Comparison of ENCODE assay signal across 6 cellular contexts in the genomic region with DNA sequence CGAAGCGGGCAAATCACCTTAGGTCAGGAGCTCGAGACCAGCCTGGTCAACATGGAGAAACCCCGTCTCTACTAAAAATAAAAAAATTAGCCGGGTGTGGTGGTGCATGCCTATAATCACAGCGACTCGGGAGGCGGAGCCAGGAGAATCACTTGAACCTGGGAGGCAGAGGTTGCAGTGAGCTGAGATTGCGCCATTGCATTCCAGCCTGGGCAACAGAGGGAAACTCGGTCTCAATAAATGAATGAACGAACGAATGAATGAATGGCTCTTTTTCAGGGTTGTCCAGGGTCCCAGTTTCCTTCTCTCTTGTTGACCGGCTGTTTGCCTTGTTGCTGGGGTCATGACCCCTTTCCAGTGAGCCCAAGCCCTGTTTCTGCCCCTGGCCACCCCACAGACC. TPM values are rescaled to one million over a fixed set of nuclear protein-coding genes. Genes with fewer than 3 reads are reported as not detected.
DNase-seq lines count a peak whose midpoint lies in the region; ATAC-seq and TF ChIP-seq lines count a peak whose summit lies in the region.
"Not testable (repeated sequence)": the region's sequence is repeated elsewhere in the genome, so short reads cannot be mapped to it uniquely, and the experiment has no call there.

No MANE protein-coding gene starts in this region.

- H2BK12ac ChIP-seq in H9 (ENCODE audit: insufficient read length, low read depth, low read length): not testable (repeated sequence)

- H3K18ac ChIP-seq in H9 (ENCODE audit: insufficient read length, low read depth, low read length): not testable (repeated sequence)

- H3K4me3 Mint-ChIP-seq in H9; activated CD8-positive, alpha-beta T cell treated with anti-CD3 and anti-CD28 coated beads, Interleukin-2, amount 10 ng/mL, durations not matched to agents 7 days and 5 days; activated naive CD8-positive, alpha-beta T cell treated with anti-CD3 and anti-CD28 coated beads for 36 hours; dendritic cell treated with granulocyte-macrophage colony-stimulating factor and Interleukin-4, amounts not matched to agents 40 ng/mL and 50 ng/mL, for 4 days; natural killer cell treated with Interleukin-12 subunit alpha and Interleukin-12 subunit beta and Interleukin-15 and Interleukin-18, amount 100 ng/mL, for 72 hours; stimulated activated naive CD8-positive, alpha-beta T cell treated with anti-CD3 and anti-CD28 coated beads, Interleukin-15, Interleukin-2, amounts not matched to agents 100 ng/mL and 50 ng/mL, for 24 hours: not testable (repeated sequence)

- H3K9me3 Mint-ChIP-seq in H9; activated CD8-positive, alpha-beta T cell treated with anti-CD3 and anti-CD28 coated beads, Interleukin-2, amount 10 ng/mL, durations not matched to agents 7 days and 5 days (ENCODE audit: insufficient read depth); activated naive CD8-positive, alpha-beta T cell treated with anti-CD3 and anti-CD28 coated beads for 36 hours; dendritic cell treated with granulocyte-macrophage colony-stimulating factor and Interleukin-4, amounts not matched to agents 40 ng/mL and 50 ng/mL, for 4 days; natural killer cell treated with Interleukin-12 subunit alpha and Interleukin-12 subunit beta and Interleukin-15 and Interleukin-18, amount 100 ng/mL, for 72 hours; stimulated activated naive CD8-positive, alpha-beta T cell treated with anti-CD3 and anti-CD28 coated beads, Interleukin-15, Interleukin-2, amounts not matched to agents 100 ng/mL and 50 ng/mL, for 24 hours: not testable (repeated sequence)

- not testable (repeated sequence) for H3K27me3 Mint-ChIP-seq in H9 (ENCODE audit: low read depth); activated CD8-positive, alpha-beta T cell treated with anti-CD3 and anti-CD28 coated beads, Interleukin-2, amount 10 ng/mL, durations not matched to agents 7 days and 5 days (ENCODE audit: low read depth); activated naive CD8-positive, alpha-beta T cell treated with anti-CD3 and anti-CD28 coated beads for 36 hours; dendritic cell treated with granulocyte-macrophage colony-stimulating factor and Interleukin-4, amounts not matched to agents 40 ng/mL and 50 ng/mL, for 4 days; natural killer cell treated with Interleukin-12 subunit alpha and Interleukin-12 subunit beta and Interleukin-15 and Interleukin-18, amount 100 ng/mL, for 72 hours; stimulated activated naive CD8-positive, alpha-beta T cell treated with anti-CD3 and anti-CD28 coated beads, Interleukin-15, Interleukin-2, amounts not matched to agents 100 ng/mL and 50 ng/mL, for 24 hours

- peaks cover 59 to 82% (median 75%) of the 10 kb centered on the region in 3 experiments for H3K36me3 Mint-ChIP-seq in H9 (ENCODE audit: insufficient read depth in 1 of 3, low read depth in 3 of 3)
- H3K36me3 Mint-ChIP-seq in activated CD8-positive, alpha-beta T cell treated with anti-CD3 and anti-CD28 coated beads, Interleukin-2, amount 10 ng/mL, durations not matched to agents 7 days and 5 days (ENCODE audit: low read depth): peaks cover 58% of the 10 kb centered on the region
- H3K36me3 Mint-ChIP-seq in activated naive CD8-positive, alpha-beta T cell treated with anti-CD3 and anti-CD28 coated beads for 36 hours: peaks cover 25% of the 10 kb centered on the region
- peaks cover 99% of the 10 kb centered on the region for H3K36me3 Mint-ChIP-seq in dendritic cell treated with granulocyte-macrophage colony-stimulating factor and Interleukin-4, amounts not matched to agents 40 ng/mL and 50 ng/mL, for 4 days (ENCODE audit: low read depth)
- H3K36me3 Mint-ChIP-seq in natural killer cell treated with Interleukin-12 subunit alpha and Interleukin-12 subunit beta and Interleukin-15 and Interleukin-18, amount 100 ng/mL, for 72 hours: not testable (repeated sequence)
- H3K36me3 Mint-ChIP-seq in stimulated activated naive CD8-positive, alpha-beta T cell treated with anti-CD3 and anti-CD28 coated beads, Interleukin-15, Interleukin-2, amounts not matched to agents 100 ng/mL and 50 ng/mL, for 24 hours (ENCODE audit: low read depth): peaks cover 36% of the 10 kb centered on the region

- not testable (repeated sequence) for H3K9ac ChIP-seq in H9 (ENCODE audit: extremely low read depth, insufficient read length, low read length)

- not testable (repeated sequence) for H2AK5ac ChIP-seq in H9 (ENCODE audit: insufficient read length, low read length)

- not testable (repeated sequence) for DNase-seq in H9; activated CD8-positive, alpha-beta T cell treated with anti-CD3 and anti-CD28 coated beads, Interleukin-2, amount 10 ng/mL, durations not matched to agents 7 days and 5 days; activated naive CD8-positive, alpha-beta T cell treated with anti-CD3 and anti-CD28 coated beads for 36 hours; natural killer cell treated with Interleukin-12 subunit alpha and Interleukin-12 subunit beta and Interleukin-15 and Interleukin-18, amount 100 ng/mL, for 72 hours (ENCODE audit: low spot score)

- ATAC-seq in activated CD8-positive, alpha-beta T cell treated with anti-CD3 and anti-CD28 coated beads, Interleukin-2, amount 10 ng/mL, durations not matched to agents 7 days and 5 days; natural killer cell treated with Interleukin-12 subunit alpha and Interleukin-12 subunit beta and Interleukin-15 and Interleukin-18, amount 100 ng/mL, for 72 hours: not testable (repeated sequence)

- H3K79me2 ChIP-seq in H9 (ENCODE audit: insufficient read depth, low read length): not testable (repeated sequence)

- not testable (repeated sequence) for H2BK15ac ChIP-seq in H9 (ENCODE audit: low read depth, low read length)

- H3K23ac ChIP-seq in H9 (ENCODE audit: insufficient read length, low read depth, low read length): not testable (repeated sequence)

- H3K14ac ChIP-seq in H9 (ENCODE audit: insufficient read depth, low read length): not testable (repeated sequence)

- H3K4ac ChIP-seq in H9 (ENCODE audit: low read depth, low read length): not testable (repeated sequence)

- not testable (repeated sequence) for TF ChIP-seq CTCF in H9 (conservative IDR thresholded peaks at IDR 0.05)

- H4K8ac ChIP-seq in H9 (replicated peaks; ENCODE audit: insufficient read length, low read depth, low read length): not testable (repeated sequence)

- H2BK5ac ChIP-seq in H9 (ENCODE audit: insufficient read length, low read length): not testable (repeated sequence)

- intact Hi-C loops in dendritic cell treated with granulocyte-macrophage colony-stimulating factor and Interleukin-4, amounts not matched to agents 40 ng/mL and 50 ng/mL, for 4 days (cut with micrococcal nuclease): not testable (repeated sequence)

- H4K5ac ChIP-seq in H9 (ENCODE audit: insufficient read length, low read depth, low read length): not testable (repeated sequence)

- H4K20me1 ChIP-seq in H9 (ENCODE audit: control insufficient read depth, insufficient read depth, insufficient read length): not testable (repeated sequence)

- peak overlapping the region in 2 of 3 experiments; percentile 18 to 46; a peak in 2 of 7 replicates for H3K27ac Mint-ChIP-seq in H9
- peak overlapping the region; percentile 39 for H3K27ac Mint-ChIP-seq in activated CD8-positive, alpha-beta T cell treated with anti-CD3 and anti-CD28 coated beads, Interleukin-2, amount 10 ng/mL, durations not matched to agents 7 days and 5 days
- H3K27ac Mint-ChIP-seq in activated naive CD8-positive, alpha-beta T cell treated with anti-CD3 and anti-CD28 coated beads for 36 hours: peak overlapping the region; percentile 36
- H3K27ac Mint-ChIP-seq in dendritic cell treated with granulocyte-macrophage colony-stimulating factor and Interleukin-4, amounts not matched to agents 40 ng/mL and 50 ng/mL, for 4 days: peak overlapping the region; percentile 1
- peak overlapping the region; percentile 19 to 28 for H3K27ac Mint-ChIP-seq in natural killer cell treated with Interleukin-12 subunit alpha and Interleukin-12 subunit beta and Interleukin-15 and Interleukin-18, amount 100 ng/mL, for 72 hours
- peak overlapping the region; percentile 11 for H3K27ac Mint-ChIP-seq in stimulated activated naive CD8-positive, alpha-beta T cell treated with anti-CD3 and anti-CD28 coated beads, Interleukin-15, Interleukin-2, amounts not matched to agents 100 ng/mL and 50 ng/mL, for 24 hours

- H3K4me1 ChIP-seq in H9 (ENCODE audit: insufficient read depth, low read length): not testable (repeated sequence)

- CTCF ChIA-PET in activated CD8-positive, alpha-beta T cell treated with anti-CD3 and anti-CD28 coated beads, Interleukin-2, amount 10 ng/mL, durations not matched to agents 7 days and 5 days (lab: Charles Lee): not testable (repeated sequence)

- POLR2A ChIA-PET in activated CD8-positive, alpha-beta T cell treated with anti-CD3 and anti-CD28 coated beads, Interleukin-2, amount 10 ng/mL, durations not matched to agents 7 days and 5 days (lab: Charles Lee): not testable (repeated sequence)

- H3T11ph ChIP-seq in H9 (ENCODE audit: low read length): not testable (repeated sequence)

- WGBS in H9 (ENCODE audit: extremely low coverage, insufficient read length, low lambda C conversion rate): no CpG with 5 or more reads among the region's 13 CpGs

- H3K27ac ChIP-seq in H9 (ENCODE audit: insufficient read length, low read depth, low read length): not testable (repeated sequence)

- H3K23me2 ChIP-seq in H9 (ENCODE audit: insufficient read length, low read depth, low read length, poor library complexity, severe bottlenecking): not testable (repeated sequence)

- not testable (repeated sequence) for H4K91ac ChIP-seq in H9 (ENCODE audit: insufficient read length, low read depth, low read length)

- H3K4me2 ChIP-seq in H9 (ENCODE audit: insufficient read depth, insufficient read length, low read length): not testable (repeated sequence)

- H2AFZ ChIP-seq in H9 (ENCODE audit: low read length): not testable (repeated sequence)

- H3K56ac ChIP-seq in H9 (ENCODE audit: insufficient read length, low read depth, low read length): not testable (repeated sequence)

- not testable (repeated sequence) for H3K79me1 ChIP-seq in H9 (ENCODE audit: insufficient read depth, low read depth, low read length, poor library complexity, severe bottlenecking)

- H3K27me3 ChIP-seq in H9 (ENCODE audit: insufficient read depth, low read length): not testable (repeated sequence)

- not testable (repeated sequence) for H3K4me1 Mint-ChIP-seq in H9; dendritic cell treated with granulocyte-macrophage colony-stimulating factor and Interleukin-4, amounts not matched to agents 40 ng/mL and 50 ng/mL, for 4 days (ENCODE audit: low read depth)
- H3K4me1 Mint-ChIP-seq in activated CD8-positive, alpha-beta T cell treated with anti-CD3 and anti-CD28 coated beads, Interleukin-2, amount 10 ng/mL, durations not matched to agents 7 days and 5 days (ENCODE audit: low read depth): peaks cover 12% of the 10 kb centered on the region
- peaks cover 12% of the 10 kb centered on the region for H3K4me1 Mint-ChIP-seq in activated naive CD8-positive, alpha-beta T cell treated with anti-CD3 and anti-CD28 coated beads for 36 hours
- H3K4me1 Mint-ChIP-seq in natural killer cell treated with Interleukin-12 subunit alpha and Interleukin-12 subunit beta and Interleukin-15 and Interleukin-18, amount 100 ng/mL, for 72 hours (ENCODE audit: low read depth in 2 of 2): peaks cover 20 to 21% of the 10 kb centered on the region in 2 donors
- H3K4me1 Mint-ChIP-seq in stimulated activated naive CD8-positive, alpha-beta T cell treated with anti-CD3 and anti-CD28 coated beads, Interleukin-15, Interleukin-2, amounts not matched to agents 100 ng/mL and 50 ng/mL, for 24 hours (ENCODE audit: low read depth): peaks cover 19% of the 10 kb centered on the region

- not testable (repeated sequence) for H2BK20ac ChIP-seq in H9 (ENCODE audit: low read depth, low read length, poor library complexity, severe bottlenecking)

- not testable (repeated sequence) for H3K9me3 ChIP-seq in H9 (ENCODE audit: control insufficient read depth, low read depth, low read length)

- H2BK120ac ChIP-seq in H9 (ENCODE audit: low read depth, low read length, poor library complexity, severe bottlenecking): not testable (repeated sequence)

RNA-seq across cellular contexts. Expression of a gene that starts 22.1 kb away (rescaled TPM):
- 8.3 and 9.9 TPM in 2 replicates for total RNA-seq in H9 (2021)
- 1 to 10 TPM; 8.1 to 8.4 TPM for total RNA-seq in activated CD8-positive, alpha-beta T cell treated with anti-CD3 and anti-CD28 coated beads, Interleukin-2, amount 10 ng/mL, durations not matched to agents 7 days and 5 days
- total RNA-seq in activated naive CD8-positive, alpha-beta T cell treated with anti-CD3 and anti-CD28 coated beads for 36 hours: 1 to 10 TPM; 4.4 to 5.0 TPM
- total RNA-seq in natural killer cell treated with Interleukin-12 subunit alpha and Interleukin-12 subunit beta and Interleukin-15 and Interleukin-18, amount 100 ng/mL, for 72 hours: 10 to 100 TPM in 1 of 2 donors, 1 to 10 TPM in 1; 4.1 to 10.4 TPM

RNA-seq across cellular contexts. Expression of a gene that starts 24.1 kb away (rescaled TPM):
- 85.3 and 86.4 TPM in 2 replicates for total RNA-seq in H9 (2021)
- total RNA-seq in activated CD8-positive, alpha-beta T cell treated with anti-CD3 and anti-CD28 coated beads, Interleukin-2, amount 10 ng/mL, durations not matched to agents 7 days and 5 days: 10 to 100 TPM; 61.0 to 64.1 TPM
- 10 to 100 TPM; 58.9 to 62.2 TPM for total RNA-seq in activated naive CD8-positive, alpha-beta T cell treated with anti-CD3 and anti-CD28 coated beads for 36 hours
- total RNA-seq in natural killer cell treated with Interleukin-12 subunit alpha and Interleukin-12 subunit beta and Interleukin-15 and Interleukin-18, amount 100 ng/mL, for 72 hours: 100 to 1,000 TPM in 1 of 2 donors, 10 to 100 TPM in 1; 75.8 to 106 TPM

RNA-seq across cellular contexts. Expression of a gene that starts 26.9 kb away (rescaled TPM):
- total RNA-seq in H9 (2021): 64.2 and 65.9 TPM in 2 replicates
- 10 to 100 TPM; 39.4 to 39.9 TPM for total RNA-seq in activated CD8-positive, alpha-beta T cell treated with anti-CD3 and anti-CD28 coated beads, Interleukin-2, amount 10 ng/mL, durations not matched to agents 7 days and 5 days
- 10 to 100 TPM; 16.0 to 17.8 TPM for total RNA-seq in activated naive CD8-positive, alpha-beta T cell treated with anti-CD3 and anti-CD28 coated beads for 36 hours
- 10 to 100 TPM; 29.7 to 45.7 TPM for total RNA-seq in natural killer cell treated with Interleukin-12 subunit alpha and Interleukin-12 subunit beta and Interleukin-15 and Interleukin-18, amount 100 ng/mL, for 72 hours

RNA-seq across cellular contexts. Expression of a gene that starts 36.7 kb away (rescaled TPM):
- 3.3 and 3.5 TPM in 2 replicates for total RNA-seq in H9 (2021)
- total RNA-seq in activated CD8-positive, alpha-beta T cell treated with anti-CD3 and anti-CD28 coated beads, Interleukin-2, amount 10 ng/mL, durations not matched to agents 7 days and 5 days: 1 to 10 TPM; 1.5 to 1.9 TPM
- total RNA-seq in activated naive CD8-positive, alpha-beta T cell treated with anti-CD3 and anti-CD28 coated beads for 36 hours: 1 to 10 TPM; 1.5 to 1.6 TPM
- 1 to 10 TPM in 1 of 2 donors, under 1 TPM in 1; 0.81 to 1.5 TPM for total RNA-seq in natural killer cell treated with Interleukin-12 subunit alpha and Interleukin-12 subunit beta and Interleukin-15 and Interleukin-18, amount 100 ng/mL, for 72 hours

RNA-seq across cellular contexts. Expression of a gene that starts 37.5 kb away (rescaled TPM):
- total RNA-seq in H9 (2021): 75.1 and 78.4 TPM in 2 replicates
- total RNA-seq in activated CD8-positive, alpha-beta T cell treated with anti-CD3 and anti-CD28 coated beads, Interleukin-2, amount 10 ng/mL, durations not matched to agents 7 days and 5 days: 100 to 1,000 TPM; 147 to 159 TPM
- 10 to 100 TPM; 61.4 to 69.5 TPM for total RNA-seq in activated naive CD8-positive, alpha-beta T cell treated with anti-CD3 and anti-CD28 coated beads for 36 hours
- 10 to 100 TPM; 70.6 to 75.2 TPM for total RNA-seq in natural killer cell treated with Interleukin-12 subunit alpha and Interleukin-12 subunit beta and Interleukin-15 and Interleukin-18, amount 100 ng/mL, for 72 hours
